Comparison of ENCODE assay signal across 14 cellular contexts in genomic region chr6:39471954-39472659, GRCh38.
DNase-seq lines count a peak whose midpoint lies in the region; ATAC-seq and TF ChIP-seq lines count a peak whose summit lies in the region.
"Had no signal": no experiment of that assay in that cellular context is flagged by ENCODE, and none has a peak within 500 bp of the region (broad histone marks: within the 10 kb centered on the region; RNA-seq: fewer than 3 reads in every experiment).

No MANE protein-coding gene starts in this region.

- peak overlapping the region; percentile 53 for H3K27ac Mint-ChIP-seq in activated naive CD4-positive, alpha-beta T cell treated with anti-CD3 and anti-CD28 coated beads, Interleukin-2, amount 10 ng/mL, durations not matched to agents 7 days and 5 days
- H3K27ac Mint-ChIP-seq in activated naive CD4-positive, alpha-beta T cell treated with anti-CD3 and anti-CD28 coated beads for 36 hours = no peak overlapping the region
- no peak overlapping the region for H3K27ac Mint-ChIP-seq in naive B cell

- H3K4me3 ChIP-seq in OCI-LY3 (ENCODE audit: low read length) (peak overlapping the region; percentile 46), psoas muscle (no peak overlapping the region)
- H3K4me3 ChIP-seq: gastrocnemius medialis, SK-N-MC had no signal

- no peaks in the 10 kb centered on the region for H3K36me3 Mint-ChIP-seq in activated naive CD4-positive, alpha-beta T cell treated with anti-CD3 and anti-CD28 coated beads, Interleukin-2, amount 10 ng/mL, durations not matched to agents 7 days and 5 days
- no peaks in the 10 kb centered on the region for H3K36me3 Mint-ChIP-seq in activated naive CD4-positive, alpha-beta T cell treated with anti-CD3 and anti-CD28 coated beads for 36 hours (ENCODE audit: low read depth)
- H3K36me3 Mint-ChIP-seq in naive B cell = peaks cover 0 to 8% of the 10 kb centered on the region in 2 donors
- H3K36me3 Mint-ChIP-seq: CD8-positive, alpha-beta memory T cell had no signal

- TF ChIP-seq CTCF in OCI-LY3 (IDR thresholded peaks at IDR 0.05; ENCODE audit: low read depth, low read length) (no peak), psoas muscle (IDR thresholded peaks at IDR 0.05) (no peak)

- H3K4me2 ChIP-seq in OCI-LY3 (ENCODE audit: low read length) = peak overlapping the region; percentile 65

- H3K27me3 ChIP-seq in OCI-LY3 (ENCODE audit: low read depth, low read length) = no peaks in the 10 kb centered on the region
- no peaks in the 10 kb centered on the region for H3K27me3 ChIP-seq in psoas muscle (ENCODE audit: insufficient read depth in 3 of 3, low read length in 2 of 3)
- H3K27me3 ChIP-seq: gastrocnemius medialis had no signal

- peak overlapping the region; percentile 62 for H2AFZ ChIP-seq in OCI-LY3 (ENCODE audit: low read depth, low read length)

- H3K79me2 ChIP-seq in OCI-LY3 (ENCODE audit: low read length) = no peaks in the 10 kb centered on the region

- no peaks in the 10 kb centered on the region for H3K36me3 ChIP-seq in OCI-LY3 (replicated peaks; ENCODE audit: low read depth, low read length)
- H3K36me3 ChIP-seq in psoas muscle (ENCODE audit: insufficient read depth in 1 of 2, low read depth in 1 of 2) = no peaks in the 10 kb centered on the region
- H3K36me3 ChIP-seq: gastrocnemius medialis had no signal

- H3K27me3 Mint-ChIP-seq in activated naive CD4-positive, alpha-beta T cell treated with anti-CD3 and anti-CD28 coated beads, Interleukin-2, amount 10 ng/mL, durations not matched to agents 7 days and 5 days = peaks cover 4% of the 10 kb centered on the region
- H3K27me3 Mint-ChIP-seq in activated naive CD4-positive, alpha-beta T cell treated with anti-CD3 and anti-CD28 coated beads for 36 hours (ENCODE audit: low read depth) = no peaks in the 10 kb centered on the region
- H3K27me3 Mint-ChIP-seq in naive B cell = no peaks in the 10 kb centered on the region
- H3K27me3 Mint-ChIP-seq: CD8-positive, alpha-beta memory T cell; central memory CD8-positive, alpha-beta T cell had no signal

- H3K9ac ChIP-seq in OCI-LY3 (ENCODE audit: low read length) = peak overlapping the region; percentile 24; the same call in 1 of the 2 replicates

- peak overlapping the region; percentile 31 for H3K27ac ChIP-seq in OCI-LY3 (ENCODE audit: low read length)
- H3K27ac ChIP-seq in psoas muscle = no peak overlapping the region
- H3K27ac ChIP-seq: gastrocnemius medialis, SK-N-MC had no signal

- no peaks in the 10 kb centered on the region for H4K20me1 ChIP-seq in OCI-LY3 (ENCODE audit: insufficient read depth, low read length)

- no peak overlapping the region for H3K4me3 Mint-ChIP-seq in activated naive CD4-positive, alpha-beta T cell treated with anti-CD3 and anti-CD28 coated beads, Interleukin-2, amount 10 ng/mL, durations not matched to agents 7 days and 5 days
- no peak overlapping the region for H3K4me3 Mint-ChIP-seq in activated naive CD4-positive, alpha-beta T cell treated with anti-CD3 and anti-CD28 coated beads for 36 hours
- H3K4me3 Mint-ChIP-seq in naive B cell = peak overlapping the region in 1 of 8 donors; percentile 28
- H3K4me3 Mint-ChIP-seq: CD8-positive, alpha-beta memory T cell; central memory CD8-positive, alpha-beta T cell had no signal

- CTCF ChIA-PET in activated naive CD4-positive, alpha-beta T cell treated with anti-CD3 and anti-CD28 coated beads, Interleukin-2, amount 10 ng/mL, durations not matched to agents 7 days and 5 days (lab: Charles Lee) = no interaction called here
- CTCF ChIA-PET in activated naive CD4-positive, alpha-beta T cell treated with anti-CD3 and anti-CD28 coated beads for 36 hours (lab: Charles Lee) = interaction anchor here (0.7 kb wide), 1 partner anchor 1125 kb away, joined by 4 read pairs; no protein-coding TSS in a partner anchor

- intact Hi-C loops in activated naive CD4-positive, alpha-beta T cell treated with anti-CD3 and anti-CD28 coated beads for 36 hours (cut with micrococcal nuclease) = no loop called here
- intact Hi-C loops in psoas muscle (cut with DNase I) = no loop called here

- H3K9me3 ChIP-seq in OCI-LY3 (ENCODE audit: insufficient read depth, low read length) (peaks cover 3% of the 10 kb centered on the region; the same call in 1 of the 2 replicates), psoas muscle (no peaks in the 10 kb centered on the region)
- H3K9me3 ChIP-seq: gastrocnemius medialis had no signal

- peaks cover 10% of the 10 kb centered on the region for H3K4me1 Mint-ChIP-seq in activated naive CD4-positive, alpha-beta T cell treated with anti-CD3 and anti-CD28 coated beads, Interleukin-2, amount 10 ng/mL, durations not matched to agents 7 days and 5 days
- H3K4me1 Mint-ChIP-seq in activated naive CD4-positive, alpha-beta T cell treated with anti-CD3 and anti-CD28 coated beads for 36 hours (ENCODE audit: low read depth) = peaks cover 7% of the 10 kb centered on the region
- H3K4me1 Mint-ChIP-seq in naive B cell = peaks cover 5 to 9% (median 7%) of the 10 kb centered on the region in 3 donors
- H3K4me1 Mint-ChIP-seq: central memory CD8-positive, alpha-beta T cell had no signal

- peaks cover 22% of the 10 kb centered on the region for H3K4me1 ChIP-seq in OCI-LY3 (ENCODE audit: low read length)
- H3K4me1 ChIP-seq in psoas muscle = no peaks in the 10 kb centered on the region
- H3K4me1 ChIP-seq: gastrocnemius medialis had no signal

- WGBS in psoas muscle, 3 donors = 74 to 80% (median 75%) methylated on average over 5 of the region's 5 CpGs

- ATAC-seq in HG02588 (IDR thresholded peaks at IDR 0.05; ENCODE audit: unreplicated experiment) = peak; percentile 53
- peak; percentile 25 to 41 for ATAC-seq in naive B cell (ENCODE audit: low read depth in 2 of 2)
- no peak for ATAC-seq in psoas muscle
- ATAC-seq: gastrocnemius medialis had no signal

- DNase-seq in activated naive CD4-positive, alpha-beta T cell treated with anti-CD3 and anti-CD28 coated beads, Interleukin-2, amount 10 ng/mL, durations not matched to agents 7 days and 5 days = no peak
- no peak for DNase-seq in activated naive CD4-positive, alpha-beta T cell treated with anti-CD3 and anti-CD28 coated beads for 36 hours
- DNase-seq in naive B cell (no peak), activated T-cell treated with anti-CD3 and anti-CD28 coated beads for 4 hours (no peak), psoas muscle (no peak), mesenteric fat pad (ENCODE audit: low spot score) (no peak)
- DNase-seq: activated naive CD4-positive, alpha-beta T cell; CD8-positive, alpha-beta memory T cell; gastrocnemius medialis; stimulated activated CD4-positive, alpha-beta T cell treated with anti-CD3 and anti-CD28 coated beads, Interleukin-12 subunit alpha, Interleukin-12 subunit beta, amount 100 ng/mL, for 4 hours had no signal

- H3K9me3 Mint-ChIP-seq in activated naive CD4-positive, alpha-beta T cell treated with anti-CD3 and anti-CD28 coated beads, Interleukin-2, amount 10 ng/mL, durations not matched to agents 7 days and 5 days = no peaks in the 10 kb centered on the region
- peaks cover 6% of the 10 kb centered on the region for H3K9me3 Mint-ChIP-seq in activated naive CD4-positive, alpha-beta T cell treated with anti-CD3 and anti-CD28 coated beads for 36 hours
- peaks cover 2 to 15% (median 5%) of the 10 kb centered on the region in 7 donors for H3K9me3 Mint-ChIP-seq in naive B cell

Comparison
In these comparisons a context has a peak if more than half of its experiments do, and no peak if none do; other contexts are left out.
1. ATAC-seq: peak in HG02588 (single experiment) and naive B cell (2 of 2); none in psoas muscle (0 of 4).